16 cellular contexts compared by ENCODE assay signal in the genomic region with DNA sequence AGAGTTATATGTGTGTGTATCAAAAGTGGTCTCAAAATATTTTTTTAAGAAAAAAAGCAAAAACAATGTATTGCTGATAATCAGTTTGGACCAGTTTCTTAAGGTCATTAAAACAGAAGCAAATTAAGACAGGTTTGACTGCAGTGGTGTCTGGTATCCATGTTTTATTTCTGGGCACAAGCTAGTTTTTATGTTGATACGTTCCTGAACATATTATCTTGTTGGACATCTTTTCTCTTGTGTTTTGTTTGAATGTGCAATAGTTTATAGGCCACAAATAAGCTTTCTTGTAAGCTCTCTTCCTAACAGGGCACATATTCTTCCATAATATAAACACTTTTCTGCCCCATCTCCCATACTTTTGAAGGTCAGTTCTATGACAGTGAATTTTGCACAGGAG.
DNase-seq lines count a peak whose midpoint lies in the region; ATAC-seq and TF ChIP-seq lines count a peak whose summit lies in the region.
"Had no signal": no experiment of that assay in that cellular context is flagged by ENCODE, and none has a peak within 500 bp of the region (broad histone marks: within the 10 kb centered on the region; RNA-seq: fewer than 3 reads in every experiment).

No MANE protein-coding gene starts in this region.

- H3K4me3 Mint-ChIP-seq in mesothelial cell of epicardium, result no peak overlapping the region
- no peak overlapping the region for H3K4me3 Mint-ChIP-seq in activated T-helper 1 cell treated with anti-CD3 and anti-CD28 coated beads, Interleukin-12 subunit alpha, Interleukin-12 subunit beta, Interleukin-2, Interleukin-4 antibody, amounts not matched to agents 30 ng/mL and 10 ng/mL and 1 ng/mL, durations not matched to agents 14 hours and 24 hours and 36 hours
- H3K4me3 Mint-ChIP-seq: B cell; CD4-positive, alpha-beta T cell; CD8-positive, alpha-beta T cell had no signal

- peak overlapping the region; percentile 15 for H3K27ac Mint-ChIP-seq in mesothelial cell of epicardium
- H3K27ac Mint-ChIP-seq in activated T-helper 1 cell treated with anti-CD3 and anti-CD28 coated beads, Interleukin-12 subunit alpha, Interleukin-12 subunit beta, Interleukin-2, Interleukin-4 antibody, amounts not matched to agents 30 ng/mL and 10 ng/mL and 1 ng/mL, durations not matched to agents 14 hours and 24 hours and 36 hours, result no peak overlapping the region
- H3K27ac Mint-ChIP-seq: B cell; CD4-positive, alpha-beta T cell; CD8-positive, alpha-beta T cell had no signal

- intact Hi-C loops in activated T-helper 1 cell treated with anti-CD3 and anti-CD28 coated beads, Interleukin-12 subunit alpha, Interleukin-12 subunit beta, Interleukin-2, Interleukin-4 antibody, amounts not matched to agents 30 ng/mL and 10 ng/mL and 1 ng/mL, durations not matched to agents 14 hours and 24 hours and 36 hours (cut with micrococcal nuclease), result no loop called here

- no peaks in the 10 kb centered on the region for H3K27me3 Mint-ChIP-seq in mesothelial cell of epicardium (ENCODE audit: low read depth)
- H3K27me3 Mint-ChIP-seq in activated T-helper 1 cell treated with anti-CD3 and anti-CD28 coated beads, Interleukin-12 subunit alpha, Interleukin-12 subunit beta, Interleukin-2, Interleukin-4 antibody, amounts not matched to agents 30 ng/mL and 10 ng/mL and 1 ng/mL, durations not matched to agents 14 hours and 24 hours and 36 hours (ENCODE audit: insufficient read depth), result no peaks in the 10 kb centered on the region
- H3K27me3 Mint-ChIP-seq: B cell; CD4-positive, alpha-beta T cell had no signal

- ATAC-seq in HG03342 (IDR thresholded peaks at IDR 0.05; ENCODE audit: unreplicated experiment), result no peak
- ATAC-seq: A549; CD8-positive, alpha-beta T cell had no signal

- no peak for TF ChIP-seq CTCF in LNCaP clone FGC (IDR thresholded peaks at IDR 0.05; ENCODE audit: control insufficient read depth, extremely low read depth, insufficient read depth)
- no peak for TF ChIP-seq CTCF in mesothelial cell of epicardium (IDR thresholded peaks at IDR 0.05; ENCODE audit: unreplicated experiment)

- peaks cover 1% of the 10 kb centered on the region for H3K4me1 Mint-ChIP-seq in mesothelial cell of epicardium
- peaks cover 10% of the 10 kb centered on the region for H3K4me1 Mint-ChIP-seq in activated T-helper 1 cell treated with anti-CD3 and anti-CD28 coated beads, Interleukin-12 subunit alpha, Interleukin-12 subunit beta, Interleukin-2, Interleukin-4 antibody, amounts not matched to agents 30 ng/mL and 10 ng/mL and 1 ng/mL, durations not matched to agents 14 hours and 24 hours and 36 hours (ENCODE audit: low read depth)
- H3K4me1 Mint-ChIP-seq: B cell had no signal

- DNase-seq in LNCaP clone FGC (ENCODE audit: low read depth) (peak; percentile 76), mesothelial cell of epicardium (ENCODE audit: low spot score in 2 of 2, unreplicated experiment in 2 of 2) (no peak), superior temporal gyrus (ENCODE audit: extremely low spot score) (peak; percentile 5), NCI-H1417 treated with DMSO at 0.1 percent for 48 hours (lab: John Stamatoyannopoulos, UW) (no peak)
- no peak for DNase-seq in activated T-helper 1 cell treated with anti-CD3 and anti-CD28 coated beads, Interleukin-12 subunit alpha, Interleukin-12 subunit beta, Interleukin-2, Interleukin-4 antibody, amounts not matched to agents 30 ng/mL and 10 ng/mL and 1 ng/mL, durations not matched to agents 14 hours and 24 hours and 36 hours (ENCODE audit: low spot score)
- DNase-seq: AML-193; Caco-2; Calu3; CD4-positive, alpha-beta T cell; CD8-positive, alpha-beta T cell; DMS79 treated with DMSO at 0.1 percent for 48 hours; GF-D8 had no signal

- no peaks in the 10 kb centered on the region for H3K9me3 Mint-ChIP-seq in mesothelial cell of epicardium
- no peaks in the 10 kb centered on the region for H3K9me3 Mint-ChIP-seq in activated T-helper 1 cell treated with anti-CD3 and anti-CD28 coated beads, Interleukin-12 subunit alpha, Interleukin-12 subunit beta, Interleukin-2, Interleukin-4 antibody, amounts not matched to agents 30 ng/mL and 10 ng/mL and 1 ng/mL, durations not matched to agents 14 hours and 24 hours and 36 hours
- H3K9me3 Mint-ChIP-seq: CD4-positive, alpha-beta T cell; CD8-positive, alpha-beta T cell had no signal

- no peak overlapping the region for H3K4me3 ChIP-seq in LNCaP clone FGC (ENCODE audit: low read depth, low read length)
- H3K4me3 ChIP-seq: A549; BLaER1 treated with 17β-estradiol and CSF1 and Interleukin-3, amounts not matched to agents 10 nM and 100 nM had no signal

- H3K36me3 Mint-ChIP-seq in mesothelial cell of epicardium, result peaks cover 35% of the 10 kb centered on the region
- peaks cover 2% of the 10 kb centered on the region for H3K36me3 Mint-ChIP-seq in activated T-helper 1 cell treated with anti-CD3 and anti-CD28 coated beads, Interleukin-12 subunit alpha, Interleukin-12 subunit beta, Interleukin-2, Interleukin-4 antibody, amounts not matched to agents 30 ng/mL and 10 ng/mL and 1 ng/mL, durations not matched to agents 14 hours and 24 hours and 36 hours (ENCODE audit: low read depth)

Comparison
In these comparisons a context has a peak if more than half of its experiments do, and no peak if none do; other contexts are left out.
1. DNase-seq: peak in LNCaP clone FGC (single experiment) and superior temporal gyrus (single experiment); none in mesothelial cell of epicardium (0 of 2), activated T-helper 1 cell treated with anti-CD3 and anti-CD28 coated beads, Interleukin-12 subunit alpha, Interleukin-12 subunit beta, Interleukin-2, Interleukin-4 antibody, amounts not matched to agents 30 ng/mL and 10 ng/mL and 1 ng/mL, durations not matched to agents 14 hours and 24 hours and 36 hours (single experiment) and NCI-H1417 treated with DMSO at 0.1 percent for 48 hours (single experiment).